Comparison of ENCODE assay signal across 10 cellular contexts in the genomic region with DNA sequence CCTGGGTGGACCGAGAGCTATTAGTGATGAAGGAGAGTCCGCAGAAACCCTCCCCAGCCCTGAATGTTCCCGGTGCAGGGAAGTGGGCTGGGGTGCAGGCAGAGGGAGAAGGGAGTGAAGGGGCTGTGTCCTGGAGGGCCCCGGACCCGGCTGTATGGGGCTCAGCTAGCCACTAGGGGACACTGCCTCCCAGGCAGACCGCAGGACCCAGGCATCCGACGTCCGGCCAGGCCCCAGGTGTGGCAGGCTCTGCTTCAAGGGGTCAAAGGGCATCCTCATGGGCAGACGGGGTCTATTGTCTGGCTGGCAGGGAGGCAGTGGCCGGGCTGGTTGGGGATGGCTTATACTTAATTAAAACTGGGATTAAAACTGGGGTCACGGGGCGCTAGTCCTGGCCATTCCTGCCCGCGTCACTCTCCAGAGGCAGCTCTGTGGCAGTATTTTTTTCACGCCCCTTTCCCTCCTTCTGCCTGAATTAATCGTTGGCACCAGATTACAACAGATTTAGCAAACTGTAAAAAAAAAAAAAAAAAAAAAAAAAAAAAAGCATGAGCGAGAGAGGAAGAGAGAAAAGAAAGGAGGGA. TPM values are rescaled to one million over a fixed set of nuclear protein-coding genes. Genes with fewer than 3 reads are reported as not detected.
DNase-seq lines count a peak whose midpoint lies in the region; ATAC-seq, FAIRE-seq and TF ChIP-seq lines count a peak whose summit lies in the region.
"Had no signal": no experiment of that assay in that cellular context is flagged by ENCODE, and none has a peak within 500 bp of the region (broad histone marks: within the 10 kb centered on the region; RNA-seq: fewer than 3 reads in every experiment).

No MANE protein-coding gene starts in this region.

- no peak overlapping the region for H3K4me3 Mint-ChIP-seq in immature natural killer cell
- H3K4me3 Mint-ChIP-seq: memory B cell had no signal

- H3K36me3 ChIP-seq in IMR-90 (ENCODE audit: control insufficient read depth, insufficient read depth, low read length) = no peaks in the 10 kb centered on the region
- H3K36me3 ChIP-seq in bronchial epithelial cell (ENCODE audit: control insufficient read depth, insufficient read depth, low read length) = no peaks in the 10 kb centered on the region
- H3K36me3 ChIP-seq in right lobe of liver = no peaks in the 10 kb centered on the region
- H3K36me3 ChIP-seq: ascending aorta had no signal

- in situ Hi-C loops in IMR-90 (cut with MboI; ENCODE audit: low sequenced_read_pairs) = no loop called here

- H3K4me3 ChIP-seq in IMR-90 (ENCODE audit: insufficient read depth, low read depth, low read length) (no peak overlapping the region), bronchial epithelial cell (ENCODE audit: low read depth, low read length) (no peak overlapping the region), right lobe of liver (no peak overlapping the region)
- H3K4me3 ChIP-seq: ascending aorta had no signal

- H2AK9ac ChIP-seq in IMR-90 (replicated peaks; ENCODE audit: low read depth, low read length, poor library complexity) = no peak overlapping the region

- no peaks in the 10 kb centered on the region for H3K4me1 ChIP-seq in IMR-90 (ENCODE audit: control insufficient read depth, insufficient read depth, low read length)
- peaks cover 0 to 9% (median 4%) of the 10 kb centered on the region in 4 donors for H3K4me1 ChIP-seq in right lobe of liver

- H3K27ac ChIP-seq in IMR-90 (ENCODE audit: insufficient read depth, low read length) (no peak overlapping the region), right lobe of liver (no peak overlapping the region)
- H3K27ac ChIP-seq: ascending aorta had no signal

- no peak overlapping the region for H3K14ac ChIP-seq in IMR-90 (replicated peaks; ENCODE audit: low read depth, low read length)

- POLR2A ChIA-PET in IMR-90 (lab: Charles Lee; ENCODE audit: unreplicated experiment) = no interaction called here

- TF ChIP-seq RAD21 in IMR-90 (IDR thresholded peaks at IDR 0.05; ENCODE audit: low read length) = peak; percentile 58

- dilution Hi-C loops in IMR-90 (cut with HindIII; ENCODE audit: low sequenced_read_pairs, unreplicated experiment) = no loop called here

- H3K27ac Mint-ChIP-seq in immature natural killer cell = no peak overlapping the region
- H3K27ac Mint-ChIP-seq: memory B cell had no signal

- H3K23ac ChIP-seq in IMR-90 (ENCODE audit: low read depth, low read length) = no peak overlapping the region

- no peak overlapping the region for H3K56ac ChIP-seq in IMR-90 (ENCODE audit: extremely low read depth, insufficient read depth, low read length)

- no peak overlapping the region for H2AFZ ChIP-seq in IMR-90 (replicated peaks; ENCODE audit: low read length, poor library complexity)

- ATAC-seq in IMR-90 (ENCODE audit: low read depth) (no peak), right lobe of liver (peak; percentile 6 to 27 (median 22)), omental fat pad (ENCODE audit: low FRiP score) (no peak)

- 70% methylated on average over 2 of the region's 18 CpGs; no CpG with 5 or more reads in 1 of the 2 experiments for WGBS in IMR-90 (ENCODE audit: extremely low coverage in 2 of 2, insufficient read length in 1 of 2), 2 experiments
- WGBS in right lobe of liver (ENCODE audit: insufficient coverage, low coverage, low lambda C conversion rate, missing lambda C conversion rate) = 79% methylated on average over 10 of the region's 18 CpGs

- H3K36me3 Mint-ChIP-seq in immature natural killer cell = no peaks in the 10 kb centered on the region
- H3K36me3 Mint-ChIP-seq: memory B cell had no signal

- no TSS peak for BruUV-seq in IMR-90 (replicated peaks; lab: Mats Ljungman, UMichigan)

- no peak overlapping the region for H3K18ac ChIP-seq in IMR-90 (ENCODE audit: low read depth, low read length)

- no peak overlapping the region for H3K4ac ChIP-seq in IMR-90 (ENCODE audit: low read depth, low read length)

- CTCF ChIA-PET in IMR-90 (lab: Yijun Ruan, JAX) = interaction anchor here (0.8 to 1.0 kb wide), 2 partner anchors 9 to 111 kb away, joined by 3 to 4 read pairs; no protein-coding TSS in a partner anchor

- H4K8ac ChIP-seq in IMR-90 (ENCODE audit: low read depth in 2 of 2, low read length in 2 of 2) = no peak overlapping the region

- peak; percentile 82 for DNase-seq in Ammon's horn (ENCODE audit: low spot score)
- no peak for DNase-seq in IMR-90
- no peak for DNase-seq in bronchial epithelial cell (ENCODE audit: low read depth)
- DNase-seq in right lobe of liver = no peak
- DNase-seq in immature natural killer cell = no peak
- no peak for DNase-seq in stimulated activated CD8-positive, alpha-beta memory T cell treated with anti-CD3 and anti-CD28 coated beads, Interleukin-4, amount 100 ng/mL, for 48 hours
- no peak for DNase-seq in activated gamma-delta T cell (lab: John Stamatoyannopoulos, UW)
- no peak for DNase-seq in omental fat pad (ENCODE audit: low spot score)

- H4K5ac ChIP-seq in IMR-90 (ENCODE audit: low read depth, low read length) = no peak overlapping the region

- H2BK15ac ChIP-seq in IMR-90 (ENCODE audit: low read depth, low read length) = no peak overlapping the region

- H3K27me3 ChIP-seq in IMR-90 (ENCODE audit: control insufficient read depth, insufficient read depth, low read length) (no peaks in the 10 kb centered on the region; the same call in 1 of the 2 replicates), bronchial epithelial cell (ENCODE audit: control insufficient read depth, insufficient read depth, low read length) (peaks cover 10% of the 10 kb centered on the region), right lobe of liver (no peaks in the 10 kb centered on the region)
- H3K27me3 ChIP-seq: ascending aorta had no signal

- FAIRE-seq in bronchial epithelial cell (lab: Jason Lieb, UNC) = no peak

- TF ChIP-seq POLR2A in IMR-90 (IDR thresholded peaks at IDR 0.05; ENCODE audit: low read depth, low read length) (no peak), right lobe of liver (IDR thresholded peaks at IDR 0.05) (no peak)

- no peak overlapping the region for H4K91ac ChIP-seq in IMR-90 (ENCODE audit: insufficient read depth, low read depth, low read length)

- no peak overlapping the region for H2AK5ac ChIP-seq in IMR-90 (ENCODE audit: low read depth, low read length)

- H3K9me1 ChIP-seq in IMR-90 (ENCODE audit: insufficient read depth, low read length) = no peaks in the 10 kb centered on the region

- no peak overlapping the region for H3K4me2 ChIP-seq in IMR-90 (ENCODE audit: low read depth, low read length)

- H3K9me3 ChIP-seq in IMR-90 (ENCODE audit: control insufficient read depth, insufficient read depth, low read length) (no peaks in the 10 kb centered on the region), right lobe of liver (no peaks in the 10 kb centered on the region)
- H3K9me3 ChIP-seq: ascending aorta had no signal

- no peak overlapping the region for H2BK5ac ChIP-seq in IMR-90 (ENCODE audit: low read depth, low read length, poor library complexity, severe bottlenecking)

- intact Hi-C loops in IMR-90 (cut with micrococcal nuclease) (loop anchor here (1.0 kb wide), 1 partner anchor 108 kb away; no protein-coding TSS in a partner anchor), right lobe of liver (cut with DNase I) (no loop called here)

- TF ChIP-seq CTCF in IMR-90 (conservative IDR thresholded peaks at IDR 0.05; ENCODE audit: low read depth, low read length) (peak; percentile 42), bronchial epithelial cell (IDR thresholded peaks at IDR 0.05; ENCODE audit: insufficient read depth, low read length, severe bottlenecking) (peak; percentile 48), right lobe of liver (IDR thresholded peaks at IDR 0.05) (peak; percentile 9 to 31 (median 18)), omental fat pad (IDR thresholded peaks at IDR 0.05) (no peak)

- H3K27me3 Mint-ChIP-seq in immature natural killer cell (ENCODE audit: low read depth in 3 of 3) = peaks cover 2 to 4% (median 2%) of the 10 kb centered on the region in 3 donors

- no peaks in the 10 kb centered on the region for H3K79me1 ChIP-seq in IMR-90 (ENCODE audit: low read depth in 1 of 2, low read length in 2 of 2)

- H3K9ac ChIP-seq in IMR-90 (ENCODE audit: low read depth, low read length) = no peak overlapping the region

- H3K4me1 Mint-ChIP-seq in immature natural killer cell = no peaks in the 10 kb centered on the region
- H3K4me1 Mint-ChIP-seq: memory B cell had no signal

- no peak overlapping the region for H2BK20ac ChIP-seq in IMR-90 (ENCODE audit: low read depth, low read length)

- H3K9me3 Mint-ChIP-seq in immature natural killer cell = no peaks in the 10 kb centered on the region
- H3K9me3 Mint-ChIP-seq: memory B cell had no signal

- peaks cover 7% of the 10 kb centered on the region; the same call in 1 of the 2 replicates for H4K20me1 ChIP-seq in IMR-90 (ENCODE audit: insufficient read depth, low read length)

- H2BK120ac ChIP-seq in IMR-90 (ENCODE audit: low read depth, low read length) = no peak overlapping the region

TF ChIP-seq in IMR-90, 13 proteins besides CTCF, POLR2A, EP300 and RAD21:
- TF ChIP-seq SMC3 (IDR thresholded peaks at IDR 0.05; ENCODE audit: low read depth, low read length) = peak; percentile 26; the same call in 1 of the 2 replicates
- no peak for TF ChIP-seq MAZ (IDR thresholded peaks at IDR 0.05; ENCODE audit: borderline replicate concordance, low read depth, low read length)
TF ChIP-seq in IMR-90: peak in this region for 1.

RNA-seq across cellular contexts. Expression of a gene that starts 5.0 kb away (rescaled TPM):
- total RNA-seq in IMR-90 (2012; rRNA removed) (under 0.01 TPM in 2 replicates), bronchial epithelial cell (0.26 and 1.5 TPM in 2 replicates), right lobe of liver (under 1 TPM in 1 of 6 experiments, not detected in 5; 0.12 TPM), omental fat pad (not detected)
- polyA plus RNA-seq in IMR-90 (2012; rRNA removed) (0.07 TPM in 1 of 2 replicates, not detected in the other), immature natural killer cell (not detected)
- polyA plus RNA-seq in IMR-90 (2012; cell fraction: cytosol; rRNA removed) = 0.08 TPM in 1 of 2 replicates, not detected in the other
- polyA plus RNA-seq in IMR-90 (2012; cell fraction: nucleus; rRNA removed; ENCODE audit: low replicate concordance) = 0.02 and 0.05 TPM in 2 replicates

RNA-seq across cellular contexts. Expression of a gene that starts 54.5 kb away (rescaled TPM):
- total RNA-seq in IMR-90 (2012; rRNA removed) (53.6 and 69.0 TPM in 2 replicates), bronchial epithelial cell (43.5 and 51.1 TPM in 2 replicates), right lobe of liver (10 to 100 TPM; 23.2 to 35.3 (median 24.7) TPM), omental fat pad (10 to 100 TPM; 44.4 to 59.2 (median 52.5) TPM)
- polyA plus RNA-seq in IMR-90 (2012; rRNA removed) (168 and 184 TPM in 2 replicates), immature natural killer cell (100 to 1,000 TPM; 143 to 204 (median 164) TPM)
- 107 and 174 TPM in 2 replicates for polyA plus RNA-seq in IMR-90 (2012; cell fraction: cytosol; rRNA removed)
- polyA plus RNA-seq in IMR-90 (2012; cell fraction: nucleus; rRNA removed; ENCODE audit: low replicate concordance) = 310 and 475 TPM in 2 replicates

Comparison
In these comparisons a context has a peak if more than half of its experiments do, and no peak if none do; other contexts are left out.
1. ATAC-seq: peak in right lobe of liver (4 of 4); none in IMR-90 (single experiment) and omental fat pad (single experiment).
2. CTCF ChIP-seq: peak in IMR-90 (single experiment), bronchial epithelial cell (single experiment) and right lobe of liver (4 of 4); none in omental fat pad (0 of 3).